In the genomic region with DNA sequence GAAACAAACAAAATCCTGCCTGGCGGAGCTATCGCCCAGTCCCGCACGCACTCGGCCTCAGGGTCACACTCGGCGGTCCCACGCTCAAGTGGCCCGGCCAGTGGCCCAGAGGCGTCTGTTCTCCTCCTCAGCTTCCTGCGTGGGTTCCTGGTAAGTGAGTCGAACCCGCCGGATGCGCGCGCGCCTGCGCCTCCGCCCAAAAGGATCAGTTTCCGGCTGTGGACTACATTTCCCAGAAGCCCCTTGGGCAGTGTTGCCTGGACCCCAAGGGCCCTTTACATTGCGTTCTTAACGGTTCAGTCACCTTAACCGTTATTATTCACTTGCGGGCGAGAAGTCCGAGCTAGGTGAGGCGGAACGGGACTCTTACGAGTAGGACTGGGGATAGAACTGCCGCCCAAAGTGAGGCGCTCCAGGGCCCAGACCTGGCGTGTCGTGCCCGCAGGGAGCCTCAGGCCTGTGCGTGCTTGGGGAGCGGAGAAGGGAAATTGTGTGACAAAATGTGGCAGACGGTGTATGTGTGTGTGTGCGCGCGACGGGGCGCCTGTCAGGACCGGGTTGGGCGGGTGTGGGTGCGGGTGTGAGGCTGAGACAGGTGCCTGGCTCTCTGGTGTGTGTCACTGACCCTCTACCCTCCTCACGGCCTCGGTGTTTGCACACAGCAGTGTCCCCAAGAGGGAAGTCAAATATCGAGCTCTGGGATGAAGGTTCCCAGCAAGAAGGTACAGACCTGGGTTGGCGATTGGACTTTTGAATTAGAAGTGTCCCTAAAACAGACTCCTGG, we compare ENCODE assay signal across 8 cellular contexts. TPM values are rescaled to one million over a fixed set of nuclear protein-coding genes. Genes with fewer than 3 reads are reported as not detected.
DNase-seq lines count a peak whose midpoint lies in the region; ATAC-seq and TF ChIP-seq lines count a peak whose summit lies in the region.

A gene (plus strand): TSS at position 250 of the 784 bp plus-strand sequence. CDS start 1,267 bp downstream, outside the sequence.

- H3K9ac ChIP-seq in liver (ENCODE audit: low read depth in 1 of 2, low read length in 2 of 2), result peak within 1 kb of the TSS; percentile 87 to 96

- peak; percentile 13 to 17 for TF ChIP-seq RAD21 in liver (IDR thresholded peaks at IDR 0.05)

- H3K9me3 ChIP-seq in liver (ENCODE audit: control insufficient read depth in 4 of 4, low read length in 3 of 4), result peaks cover 0 to 2% (median 1%) of the 10 kb centered on the region in 4 donors

- no peaks in the 10 kb centered on the region for H3K27me3 ChIP-seq in liver (ENCODE audit: control insufficient read depth in 4 of 4, insufficient read depth in 4 of 4, low read length in 3 of 4)

- DNase-seq in NCI-H774 (lab: John Stamatoyannopoulos, UW) (peak; percentile 71), dermis microvascular lymphatic vessel endothelial cell (ENCODE audit: low read depth in 2 of 2) (peak; percentile 56 to 94)
- DNase-seq in activated CD4-positive, alpha-beta T cell treated with anti-CD3 and anti-CD28 coated beads, Interleukin-2, amount 50 U/mL, for 48 hours, result peak; percentile 91 to 94
- peak; percentile 89 for DNase-seq in stimulated activated CD4-positive, alpha-beta T cell treated with anti-CD3 and anti-CD28 coated beads, Interleukin-4, amount 100 ng/mL, for 1 hour

- peak within 1 kb of the TSS; percentile 58 to 98 (median 94) for H3K4me3 ChIP-seq in liver (ENCODE audit: low read depth in 1 of 3, low read length in 3 of 3)

- no peak for TF ChIP-seq CTCF in C4-2B (conservative IDR thresholded peaks at IDR 0.05)
- TF ChIP-seq CTCF in liver (IDR thresholded peaks at IDR 0.05; ENCODE audit: low read depth, low read length, missing input control), result no peak

- peaks cover 5 to 15% (median 8%) of the 10 kb centered on the region in 4 donors for H3K4me1 ChIP-seq in liver (ENCODE audit: control insufficient read depth in 4 of 4, insufficient read depth in 4 of 4, low read length in 3 of 4)

- WGBS in liver, result under 1% methylated on average over 50 of the region's 50 CpGs

- ATAC-seq in GM19395 (IDR thresholded peaks at IDR 0.05; ENCODE audit: unreplicated experiment) (peak; percentile 83), HG03571 (IDR thresholded peaks at IDR 0.05; ENCODE audit: unreplicated experiment) (peak; percentile 86)

- peaks cover 0 to 4% (median 0%) of the 10 kb centered on the region in 4 donors for H3K36me3 ChIP-seq in liver (ENCODE audit: control insufficient read depth in 4 of 4, insufficient read depth in 3 of 4, low read depth in 1 of 4, low read length in 3 of 4)

- H3K27ac ChIP-seq in C4-2B (peak within 1 kb of the TSS; percentile 73), liver (ENCODE audit: low read depth in 1 of 2, low read length in 2 of 2) (peak within 1 kb of the TSS; percentile 84 to 87)

TF ChIP-seq in liver, 16 proteins besides CTCF, POLR2A, EP300 and RAD21:
- TF ChIP-seq RXRA (IDR thresholded peaks at IDR 0.05) (peak; percentile 36 to 49), NR2F2 (IDR thresholded peaks at IDR 0.05) (no peak), SP1 (IDR thresholded peaks at IDR 0.05) (peak; percentile 20), HNF4A (conservative IDR thresholded peaks at IDR 0.05) (peak in 1 of 2 donors; percentile 14), HNF4G (IDR thresholded peaks at IDR 0.05) (no peak), JUND (IDR thresholded peaks at IDR 0.05) (no peak), YY1 (IDR thresholded peaks at IDR 0.05) (peak; percentile 83), GABPA (IDR thresholded peaks at IDR 0.05 in 1 of 2, conservative IDR thresholded peaks at IDR 0.05 in 1 of 2) (peak; percentile 64 to 92), EGR1 (IDR thresholded peaks at IDR 0.05; ENCODE audit: low read depth in 2 of 2) (no peak), TAF1 (conservative IDR thresholded peaks at IDR 0.05) (peak; percentile 84), FOXA2 (IDR thresholded peaks at IDR 0.05) (no peak), FOXA1 (IDR thresholded peaks at IDR 0.05) (no peak)
- TF ChIP-seq, protein P1, sequence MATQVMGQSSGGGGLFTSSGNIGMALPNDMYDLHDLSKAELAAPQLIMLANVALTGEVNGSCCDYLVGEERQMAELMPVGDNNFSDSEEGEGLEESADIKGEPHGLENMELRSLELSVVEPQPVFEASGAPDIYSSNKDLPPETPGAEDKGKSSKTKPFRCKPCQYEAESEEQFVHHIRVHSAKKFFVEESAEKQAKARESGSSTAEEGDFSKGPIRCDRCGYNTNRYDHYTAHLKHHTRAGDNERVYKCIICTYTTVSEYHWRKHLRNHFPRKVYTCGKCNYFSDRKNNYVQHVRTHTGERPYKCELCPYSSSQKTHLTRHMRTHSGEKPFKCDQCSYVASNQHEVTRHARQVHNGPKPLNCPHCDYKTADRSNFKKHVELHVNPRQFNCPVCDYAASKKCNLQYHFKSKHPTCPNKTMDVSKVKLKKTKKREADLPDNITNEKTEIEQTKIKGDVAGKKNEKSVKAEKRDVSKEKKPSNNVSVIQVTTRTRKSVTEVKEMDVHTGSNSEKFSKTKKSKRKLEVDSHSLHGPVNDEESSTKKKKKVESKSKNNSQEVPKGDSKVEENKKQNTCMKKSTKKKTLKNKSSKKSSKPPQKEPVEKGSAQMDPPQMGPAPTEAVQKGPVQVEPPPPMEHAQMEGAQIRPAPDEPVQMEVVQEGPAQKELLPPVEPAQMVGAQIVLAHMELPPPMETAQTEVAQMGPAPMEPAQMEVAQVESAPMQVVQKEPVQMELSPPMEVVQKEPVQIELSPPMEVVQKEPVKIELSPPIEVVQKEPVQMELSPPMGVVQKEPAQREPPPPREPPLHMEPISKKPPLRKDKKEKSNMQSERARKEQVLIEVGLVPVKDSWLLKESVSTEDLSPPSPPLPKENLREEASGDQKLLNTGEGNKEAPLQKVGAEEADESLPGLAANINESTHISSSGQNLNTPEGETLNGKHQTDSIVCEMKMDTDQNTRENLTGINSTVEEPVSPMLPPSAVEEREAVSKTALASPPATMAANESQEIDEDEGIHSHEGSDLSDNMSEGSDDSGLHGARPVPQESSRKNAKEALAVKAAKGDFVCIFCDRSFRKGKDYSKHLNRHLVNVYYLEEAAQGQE (IDR thresholded peaks at IDR 0.05), result no peak
- TF ChIP-seq, protein P2, sequence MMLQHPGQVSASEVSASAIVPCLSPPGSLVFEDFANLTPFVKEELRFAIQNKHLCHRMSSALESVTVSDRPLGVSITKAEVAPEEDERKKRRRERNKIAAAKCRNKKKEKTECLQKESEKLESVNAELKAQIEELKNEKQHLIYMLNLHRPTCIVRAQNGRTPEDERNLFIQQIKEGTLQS (IDR thresholded peaks at IDR 0.05), result no peak
- TF ChIP-seq, protein P3, sequence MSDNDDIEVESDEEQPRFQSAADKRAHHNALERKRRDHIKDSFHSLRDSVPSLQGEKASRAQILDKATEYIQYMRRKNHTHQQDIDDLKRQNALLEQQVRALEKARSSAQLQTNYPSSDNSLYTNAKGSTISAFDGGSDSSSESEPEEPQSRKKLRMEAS (IDR thresholded peaks at IDR 0.05), result peak; percentile 60
- TF ChIP-seq, protein P4, sequence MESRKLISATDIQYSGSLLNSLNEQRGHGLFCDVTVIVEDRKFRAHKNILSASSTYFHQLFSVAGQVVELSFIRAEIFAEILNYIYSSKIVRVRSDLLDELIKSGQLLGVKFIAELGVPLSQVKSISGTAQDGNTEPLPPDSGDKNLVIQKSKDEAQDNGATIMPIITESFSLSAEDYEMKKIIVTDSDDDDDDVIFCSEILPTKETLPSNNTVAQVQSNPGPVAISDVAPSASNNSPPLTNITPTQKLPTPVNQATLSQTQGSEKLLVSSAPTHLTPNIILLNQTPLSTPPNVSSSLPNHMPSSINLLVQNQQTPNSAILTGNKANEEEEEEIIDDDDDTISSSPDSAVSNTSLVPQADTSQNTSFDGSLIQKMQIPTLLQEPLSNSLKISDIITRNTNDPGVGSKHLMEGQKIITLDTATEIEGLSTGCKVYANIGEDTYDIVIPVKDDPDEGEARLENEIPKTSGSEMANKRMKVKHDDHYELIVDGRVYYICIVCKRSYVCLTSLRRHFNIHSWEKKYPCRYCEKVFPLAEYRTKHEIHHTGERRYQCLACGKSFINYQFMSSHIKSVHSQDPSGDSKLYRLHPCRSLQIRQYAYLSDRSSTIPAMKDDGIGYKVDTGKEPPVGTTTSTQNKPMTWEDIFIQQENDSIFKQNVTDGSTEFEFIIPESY (IDR thresholded peaks at IDR 0.05), result peak; percentile 55

RNA-seq across cellular contexts. Expression of the gene that starts here (rescaled TPM):
- total RNA-seq in dermis microvascular lymphatic vessel endothelial cell (3.0 and 4.9 TPM in 2 replicates), liver (1 to 10 TPM; 2.3 to 4.9 TPM)
- polyA plus RNA-seq in liver, result 1 to 10 TPM; 1.1 to 2.0 TPM

Comparison
In these comparisons a context has a peak if more than half of its experiments do, and no peak if none do; other contexts are left out.
1. Peak in every context shown above with its lines: DNase-seq, ATAC-seq, H3K4me3 ChIP-seq and H3K27ac ChIP-seq.